Comparison of ENCODE assay signal across 22 cellular contexts in the genomic region with DNA sequence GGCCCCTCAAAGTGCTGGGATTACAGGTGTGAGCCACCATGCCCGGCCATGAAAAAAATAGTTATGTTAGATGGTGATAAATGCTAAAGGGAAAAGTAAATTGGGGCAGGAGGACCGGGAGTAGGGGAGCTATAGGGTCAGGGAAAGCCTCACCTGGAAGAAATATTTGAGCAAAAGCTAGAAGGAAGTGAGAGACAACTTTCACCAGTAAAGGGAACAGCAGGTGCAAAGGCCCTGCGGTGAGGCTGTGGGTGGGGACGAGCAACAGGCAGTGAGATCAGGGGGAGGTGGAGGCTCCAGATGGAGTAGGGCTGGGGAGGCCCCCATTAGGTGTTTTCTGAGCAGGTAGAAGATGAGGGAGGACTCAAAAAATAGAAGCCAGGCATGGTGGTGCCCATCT. TPM values are rescaled to one million over a fixed set of nuclear protein-coding genes. Genes with fewer than 3 reads are reported as not detected.
A peak's percentile ranks its signal among the peaks of the same experiment; 100 is the strongest.
DNase-seq lines count a peak whose midpoint lies in the region; ATAC-seq and FAIRE-seq lines count a peak whose summit lies in the region.
"Had no signal": no experiment of that assay in that cellular context is flagged by ENCODE, and none has a peak within 500 bp of the region (broad histone marks: within the 10 kb centered on the region; RNA-seq: fewer than 3 reads in every experiment).

No MANE protein-coding gene starts in this region.

- no peak for DNase-seq in activated CD8-positive, alpha-beta memory T cell treated with anti-CD3 and anti-CD28 coated beads, Interleukin-2, amount 10 ng/mL, durations not matched to agents 7 days and 5 days
- DNase-seq in activated CD8-positive, alpha-beta memory T cell treated with anti-CD3 and anti-CD28 coated beads, Interleukin-2, amount 50 U/mL, for 48 hours = no peak
- no peak for DNase-seq in GM19239 (ENCODE audit: insufficient read length, low spot score)
- DNase-seq in Karpas-422 = no peak
- DNase-seq in naive B cell = no peak
- DNase-seq in small intestine = no peak
- no peak for DNase-seq in activated CD4-positive, alpha-beta T cell treated with anti-CD3 and anti-CD28 coated beads, Interleukin-2, amount 10 ng/mL, durations not matched to agents 24 days and 14 days
- DNase-seq: activated CD4-positive, alpha-beta T cell treated with anti-CD3 and anti-CD28 coated beads, Interleukin-2, amount 50 U/mL, for 1 hour; activated naive CD4-positive, alpha-beta T cell; AML-193; foreskin fibroblast; MM.1S; NCI-H2171 treated with DMSO at 0.1 percent for 48 hours; NCI-H69 had no signal

- H3K36me3 ChIP-seq in Karpas-422 (ENCODE audit: insufficient read depth, low read length) (peaks cover 5% of the 10 kb centered on the region; the same call in 1 of the 2 replicates), small intestine (ENCODE audit: control insufficient read depth in 2 of 2, insufficient read depth in 2 of 2, low read length in 2 of 2) (no peaks in the 10 kb centered on the region)
- H3K36me3 ChIP-seq: ascending aorta, HAP-1 had no signal

- CTCF ChIA-PET in activated CD8-positive, alpha-beta memory T cell treated with anti-CD3 and anti-CD28 coated beads, Interleukin-2, amount 10 ng/mL, durations not matched to agents 7 days and 5 days (lab: Charles Lee) = interaction anchor here (1.1 to 2.0 kb wide), 2 partner anchors 16 to 170 kb away, joined by 3 to 9 read pairs; a partner anchor contains a TSS

- H3K36me3 Mint-ChIP-seq in activated CD8-positive, alpha-beta memory T cell treated with anti-CD3 and anti-CD28 coated beads, Interleukin-2, amount 10 ng/mL, durations not matched to agents 7 days and 5 days = peaks cover 29% of the 10 kb centered on the region
- H3K36me3 Mint-ChIP-seq in naive B cell = peaks cover 0 to 7% of the 10 kb centered on the region in 2 donors
- peaks cover 1% of the 10 kb centered on the region for H3K36me3 Mint-ChIP-seq in activated CD4-positive, alpha-beta T cell treated with anti-CD3 and anti-CD28 coated beads, Interleukin-2, amount 10 ng/mL, durations not matched to agents 24 days and 14 days (ENCODE audit: low read depth)

- H3K9me3 ChIP-seq in Karpas-422 (ENCODE audit: low read length) (no peaks in the 10 kb centered on the region), small intestine (ENCODE audit: control insufficient read depth, low read depth) (no peaks in the 10 kb centered on the region)
- H3K9me3 ChIP-seq: ascending aorta, HAP-1 had no signal

- H3K27me3 ChIP-seq in Karpas-422 (ENCODE audit: low read length) (no peaks in the 10 kb centered on the region), small intestine (ENCODE audit: control insufficient read depth in 2 of 2, insufficient read depth in 2 of 2, low read length in 2 of 2) (no peaks in the 10 kb centered on the region)
- H3K27me3 ChIP-seq: ascending aorta had no signal

- WGBS in small intestine, 3 donors = 87 to 93% (median 88%) methylated on average over 4 of the region's 4 CpGs

- peak overlapping the region; percentile 68 for H3K4me2 ChIP-seq in Karpas-422 (ENCODE audit: low read depth, low read length, poor library complexity, severe bottlenecking)

- H3K79me2 ChIP-seq in Karpas-422 (ENCODE audit: low read length) = peaks cover 85% of the 10 kb centered on the region

- H3K27me3 Mint-ChIP-seq in activated CD8-positive, alpha-beta memory T cell treated with anti-CD3 and anti-CD28 coated beads, Interleukin-2, amount 10 ng/mL, durations not matched to agents 7 days and 5 days = no peaks in the 10 kb centered on the region
- no peaks in the 10 kb centered on the region for H3K27me3 Mint-ChIP-seq in naive B cell
- no peaks in the 10 kb centered on the region for H3K27me3 Mint-ChIP-seq in activated CD4-positive, alpha-beta T cell treated with anti-CD3 and anti-CD28 coated beads, Interleukin-2, amount 10 ng/mL, durations not matched to agents 24 days and 14 days
- H3K27me3 Mint-ChIP-seq: central memory CD8-positive, alpha-beta T cell had no signal

- no peak for ATAC-seq in activated CD8-positive, alpha-beta memory T cell treated with anti-CD3 and anti-CD28 coated beads, Interleukin-2, amount 10 ng/mL, durations not matched to agents 7 days and 5 days
- ATAC-seq in naive B cell (ENCODE audit: low read depth in 2 of 2) (peak; percentile 27 to 32), HG03432 (IDR thresholded peaks at IDR 0.05; ENCODE audit: unreplicated experiment) (no peak)

- peak overlapping the region; percentile 34 for H3K27ac Mint-ChIP-seq in activated CD8-positive, alpha-beta memory T cell treated with anti-CD3 and anti-CD28 coated beads, Interleukin-2, amount 10 ng/mL, durations not matched to agents 7 days and 5 days
- peak overlapping the region in 5 of 6 donors; percentile 75 to 91 (median 88) for H3K27ac Mint-ChIP-seq in naive B cell
- H3K27ac Mint-ChIP-seq in activated CD4-positive, alpha-beta T cell treated with anti-CD3 and anti-CD28 coated beads, Interleukin-2, amount 10 ng/mL, durations not matched to agents 24 days and 14 days = no peak overlapping the region
- H3K27ac Mint-ChIP-seq: T-helper 1 cell treated with Interleukin-12 subunit alpha and Interleukin-12 subunit beta and Interleukin-4 antibody, amounts not matched to agents 30 μg/mL and 1 μg/mL, for 36 hours had no signal

- H3K4me1 ChIP-seq in Karpas-422 (ENCODE audit: low read length) = peaks cover 80% of the 10 kb centered on the region
- no peaks in the 10 kb centered on the region for H3K4me1 ChIP-seq in small intestine (ENCODE audit: control insufficient read depth in 2 of 2, insufficient read depth in 1 of 2, low read depth in 1 of 2, low read length in 1 of 2)
- H3K4me1 ChIP-seq: HAP-1 had no signal

- peak overlapping the region; percentile 98 for H3K27ac ChIP-seq in Karpas-422 (ENCODE audit: low read length)
- no peak overlapping the region for H3K27ac ChIP-seq in small intestine (ENCODE audit: low read depth in 1 of 2, low read length in 1 of 2)
- H3K27ac ChIP-seq: 22Rv1, ascending aorta, epithelial cell of prostate had no signal

- FAIRE-seq in GM19239 (lab: Jason Lieb, UNC) (peak; percentile 80), small intestine (lab: Jason Lieb, UNC) (no peak)

- no peak overlapping the region for H2AFZ ChIP-seq in Karpas-422 (ENCODE audit: low read length)

- no peak overlapping the region for H3K4me3 Mint-ChIP-seq in activated CD8-positive, alpha-beta memory T cell treated with anti-CD3 and anti-CD28 coated beads, Interleukin-2, amount 10 ng/mL, durations not matched to agents 7 days and 5 days
- H3K4me3 Mint-ChIP-seq in naive B cell = peak overlapping the region; percentile 27 to 88 (median 66)
- no peak overlapping the region for H3K4me3 Mint-ChIP-seq in activated CD4-positive, alpha-beta T cell treated with anti-CD3 and anti-CD28 coated beads, Interleukin-2, amount 10 ng/mL, durations not matched to agents 24 days and 14 days
- H3K4me3 Mint-ChIP-seq: central memory CD8-positive, alpha-beta T cell; neural crest cell; T-helper 1 cell treated with Interleukin-12 subunit alpha and Interleukin-12 subunit beta and Interleukin-4 antibody, amounts not matched to agents 30 μg/mL and 1 μg/mL, for 36 hours had no signal

- no peaks in the 10 kb centered on the region for H3K9me3 Mint-ChIP-seq in activated CD8-positive, alpha-beta memory T cell treated with anti-CD3 and anti-CD28 coated beads, Interleukin-2, amount 10 ng/mL, durations not matched to agents 7 days and 5 days (ENCODE audit: low read depth)
- H3K9me3 Mint-ChIP-seq in naive B cell = peaks cover 0 to 18% (median 12%) of the 10 kb centered on the region in 7 donors
- H3K9me3 Mint-ChIP-seq in activated CD4-positive, alpha-beta T cell treated with anti-CD3 and anti-CD28 coated beads, Interleukin-2, amount 10 ng/mL, durations not matched to agents 24 days and 14 days = no peaks in the 10 kb centered on the region
- H3K9me3 Mint-ChIP-seq: central memory CD8-positive, alpha-beta T cell; neural crest cell; T-helper 1 cell treated with Interleukin-12 subunit alpha and Interleukin-12 subunit beta and Interleukin-4 antibody, amounts not matched to agents 30 μg/mL and 1 μg/mL, for 36 hours had no signal

- H3K9ac ChIP-seq in Karpas-422 (ENCODE audit: low read length) = 0 out of 2 replicates have a peak overlapping the region, but pooled peaks have one; percentile 63

- peaks cover 55% of the 10 kb centered on the region for H3K4me1 Mint-ChIP-seq in activated CD8-positive, alpha-beta memory T cell treated with anti-CD3 and anti-CD28 coated beads, Interleukin-2, amount 10 ng/mL, durations not matched to agents 7 days and 5 days
- H3K4me1 Mint-ChIP-seq in naive B cell = peaks cover 58 to 86% (median 72%) of the 10 kb centered on the region in 3 donors
- peaks cover 12% of the 10 kb centered on the region for H3K4me1 Mint-ChIP-seq in activated CD4-positive, alpha-beta T cell treated with anti-CD3 and anti-CD28 coated beads, Interleukin-2, amount 10 ng/mL, durations not matched to agents 24 days and 14 days

- peaks cover 10% of the 10 kb centered on the region; the same call in 1 of the 2 replicates for H4K20me1 ChIP-seq in Karpas-422 (ENCODE audit: insufficient read depth, low read depth, low read length)

- H3K4me3 ChIP-seq in Karpas-422 (ENCODE audit: low read length) = no peak overlapping the region
- H3K4me3 ChIP-seq in small intestine (ENCODE audit: low read depth in 1 of 2, low read length in 2 of 2) = no peak overlapping the region
- H3K4me3 ChIP-seq: ascending aorta, HAP-1 had no signal

- intact Hi-C loops in activated CD4-positive, alpha-beta T cell treated with anti-CD3 and anti-CD28 coated beads, Interleukin-2, amount 10 ng/mL, durations not matched to agents 24 days and 14 days (cut with micrococcal nuclease) = no loop called here

- H3K9me2 ChIP-seq in Karpas-422 (replicated peaks; ENCODE audit: insufficient read depth, low read length) = no peaks in the 10 kb centered on the region

RNA-seq across cellular contexts. Expression of a gene that starts 16.0 kb away (rescaled TPM):
- total RNA-seq in activated CD8-positive, alpha-beta memory T cell treated with anti-CD3 and anti-CD28 coated beads, Interleukin-2, amount 10 ng/mL, durations not matched to agents 7 days and 5 days = 10 to 100 TPM; 37.6 to 44.8 TPM
- total RNA-seq in Karpas-422 (2014; rRNA removed; shearing (Covaris generic); ENCODE audit: low replicate concordance) = 191 and 231 TPM in 2 replicates
- polyA plus RNA-seq in naive B cell (ENCODE audit: low read depth in 6 of 6) (10 to 100 TPM; 62.1 to 82.2 (median 70.3) TPM), small intestine (1 to 10 TPM in 2 of 3 donors, under 1 TPM in 1; 0.45 to 1.7 (median 1.4) TPM)
- 7.2 and 8.4 TPM in 2 replicates for total RNA-seq in activated CD4-positive, alpha-beta T cell treated with anti-CD3 and anti-CD28 coated beads, Interleukin-2, amount 10 ng/mL, durations not matched to agents 24 days and 14 days

Comparison
In these comparisons a context has a peak if more than half of its experiments do, and no peak if none do; other contexts are left out.
1. ATAC-seq: peak in naive B cell (2 of 2); none in activated CD8-positive, alpha-beta memory T cell treated with anti-CD3 and anti-CD28 coated beads, Interleukin-2, amount 10 ng/mL, durations not matched to agents 7 days and 5 days (single experiment) and HG03432 (single experiment).
2. H3K4me3 Mint-ChIP-seq: peak in naive B cell (8 of 8); none in activated CD8-positive, alpha-beta memory T cell treated with anti-CD3 and anti-CD28 coated beads, Interleukin-2, amount 10 ng/mL, durations not matched to agents 7 days and 5 days (single experiment) and activated CD4-positive, alpha-beta T cell treated with anti-CD3 and anti-CD28 coated beads, Interleukin-2, amount 10 ng/mL, durations not matched to agents 24 days and 14 days (single experiment).